Comparison of ENCODE assay signal across 1 cellular context in genomic region chr15:38130739-38131498, GRCh38.
A peak's percentile ranks its signal among the peaks of the same experiment; 100 is the strongest.
TF ChIP-seq lines count a peak whose summit lies in the region.

No MANE protein-coding gene starts in this region.

TF ChIP-seq in H1, 55 proteins besides CTCF, POLR2A, EP300 and RAD21:
- no peak for TF ChIP-seq YY1 (IDR thresholded peaks at IDR 0.05; ENCODE audit: low read depth, low read length)
- TF ChIP-seq SP2 (IDR thresholded peaks at IDR 0.05; ENCODE audit: low read length): no peak
- no peak for TF ChIP-seq RBBP5 (IDR thresholded peaks at IDR 0.05; ENCODE audit: borderline replicate concordance, low read depth, low read length)
- peak; percentile 65 for TF ChIP-seq CEBPB (IDR thresholded peaks at IDR 0.05; ENCODE audit: low read depth, low read length)
- no peak for TF ChIP-seq HDAC6 (IDR thresholded peaks at IDR 0.05; ENCODE audit: low read depth, low read length)
- TF ChIP-seq RNF2 (IDR thresholded peaks at IDR 0.05; ENCODE audit: borderline replicate concordance, low read depth, low read length, missing control alignments, poor library complexity, severe bottlenecking): no peak
- no peak for TF ChIP-seq SUZ12 (IDR thresholded peaks at IDR 0.05; ENCODE audit: low read length)
